Comparison of ENCODE assay signal across 7 cellular contexts in the genomic region with DNA sequence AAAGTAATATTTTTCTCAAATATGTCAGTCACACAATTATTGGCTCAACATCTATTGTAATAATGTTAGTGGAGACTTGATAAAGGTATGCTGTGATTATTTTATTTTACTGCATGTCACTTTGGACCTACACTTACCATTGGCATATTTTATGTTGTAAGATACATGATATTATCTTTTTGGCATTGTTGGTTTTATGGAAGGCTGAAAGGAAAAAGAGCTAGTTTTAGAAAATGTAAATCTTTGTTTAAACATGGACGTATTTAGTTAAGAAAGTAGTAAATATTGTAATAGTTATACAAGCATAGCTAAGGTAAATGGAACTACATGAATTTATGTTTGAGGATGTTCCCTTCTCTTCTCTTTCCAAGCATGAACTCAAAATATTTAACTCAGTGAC.
"Had no signal": no experiment of that assay in that cellular context is flagged by ENCODE, and none has a peak within 500 bp of the region (broad histone marks: within the 10 kb centered on the region; RNA-seq: fewer than 3 reads in every experiment).

No MANE protein-coding gene starts in this region.

- DNase-seq: H9, HCEC 1CT, IMR-90, KG1 had no signal

- H3K4me3 ChIP-seq: GM23338, K562 had no signal

- H3K4me1 Mint-ChIP-seq: GM23338, H9 had no signal

- H3K27ac ChIP-seq: HL-60 had no signal

- H3K4me3 Mint-ChIP-seq: GM23338, H9 had no signal

- H3K27ac Mint-ChIP-seq: GM23338, H9 had no signal
